8 cellular contexts compared by ENCODE assay signal in the genomic region with DNA sequence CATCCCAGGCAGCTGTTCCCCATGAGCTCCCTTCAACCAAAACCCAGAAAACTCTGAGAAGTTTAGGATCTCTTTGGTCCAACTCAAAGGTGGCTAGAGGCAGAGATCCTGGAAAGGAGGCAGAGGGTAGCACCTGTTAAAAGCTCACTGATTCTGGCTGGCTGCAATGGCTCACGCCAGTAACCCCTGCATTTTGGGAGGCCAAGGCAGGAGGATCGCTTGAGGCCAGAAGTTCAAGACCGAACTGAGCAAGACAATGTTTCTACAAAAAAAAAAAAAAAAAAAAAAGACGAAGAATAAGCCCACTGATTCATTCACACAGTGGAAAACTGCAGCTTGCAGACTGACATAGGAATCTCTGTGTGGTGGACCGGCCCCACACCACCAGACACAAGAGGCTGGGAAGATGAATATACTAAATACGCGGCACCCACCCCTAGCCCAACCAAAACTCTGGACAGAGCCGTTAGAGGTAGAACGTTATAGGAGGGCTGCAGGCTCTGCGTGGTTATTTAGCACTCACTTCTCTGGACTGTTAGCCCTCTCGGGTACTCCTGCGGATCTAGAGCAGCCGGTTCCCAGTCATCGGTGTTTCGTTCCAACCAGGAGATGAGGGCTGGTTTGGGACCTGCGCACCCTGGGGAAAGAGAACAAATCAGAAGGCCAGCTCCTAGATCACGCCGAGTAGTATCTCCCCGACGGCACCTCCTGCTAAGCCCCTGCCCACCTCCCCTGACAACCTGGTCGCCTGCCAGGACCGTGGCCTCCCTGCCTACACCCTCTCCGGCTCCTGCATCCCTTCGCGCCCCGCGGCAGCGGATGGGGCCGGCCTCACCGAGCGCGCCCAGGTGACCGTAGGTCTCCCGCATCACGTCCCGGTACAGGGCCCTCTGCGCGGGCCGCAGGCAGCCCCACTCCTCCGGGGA. TPM values are rescaled to one million over a fixed set of nuclear protein-coding genes. Genes with fewer than 3 reads are reported as not detected.
DNase-seq lines count a peak whose midpoint lies in the region; ATAC-seq and TF ChIP-seq lines count a peak whose summit lies in the region.

No MANE protein-coding gene starts in this region.

- H3K9ac ChIP-seq in smooth muscle cell (ENCODE audit: low read depth), result peak overlapping the region; percentile 84

- H3K27me3 ChIP-seq in brain microvascular endothelial cell (replicated peaks) (no peaks in the 10 kb centered on the region), smooth muscle cell (ENCODE audit: low read depth) (no peaks in the 10 kb centered on the region)

- no peaks in the 10 kb centered on the region for H3F3A ChIP-seq in smooth muscle cell (ENCODE audit: low read depth)

- WGBS in smooth muscle cell (ENCODE audit: low lambda C conversion rate), result 14% methylated on average over 37 of the region's 40 CpGs

- no peaks in the 10 kb centered on the region for H4K20me1 ChIP-seq in smooth muscle cell (ENCODE audit: low read depth)

- DNase-seq in Ammon's horn (ENCODE audit: low spot score), result peak; percentile 45
- DNase-seq in brain microvascular endothelial cell, result peak; percentile 18
- DNase-seq in iPS-NIHi11 (ENCODE audit: low spot score), result peak; percentile 71
- DNase-seq in smooth muscle cell (lab: John Stamatoyannopoulos, UW; ENCODE audit: unreplicated experiment), result no peak
- DNase-seq in amniotic stem cell (lab: John Stamatoyannopoulos, UW), result no peak

- ATAC-seq in GM18909 (IDR thresholded peaks at IDR 0.05; ENCODE audit: poor library complexity, unreplicated experiment), result peak; percentile 24
- ATAC-seq in HG03432 (IDR thresholded peaks at IDR 0.05; ENCODE audit: unreplicated experiment), result peak; percentile 38
- peak; percentile 75 for ATAC-seq in SK-N-SH treated with all-trans-retinoic acid at 6 μM for 48 hours

- peak overlapping the region; percentile 86 for H3K27ac ChIP-seq in brain microvascular endothelial cell
- H3K27ac ChIP-seq in smooth muscle cell (ENCODE audit: low read depth), result peak overlapping the region; percentile 53

- H3K4me1 ChIP-seq in smooth muscle cell (ENCODE audit: low read depth), result no peaks in the 10 kb centered on the region

- H3K79me2 ChIP-seq in smooth muscle cell (ENCODE audit: low read depth), result peaks cover 26% of the 10 kb centered on the region

- peak overlapping the region; percentile 83 for H3K4me3 ChIP-seq in brain microvascular endothelial cell (ENCODE audit: low read depth, low read length)
- H3K4me3 ChIP-seq in smooth muscle cell, result peak overlapping the region; percentile 66

- in situ Hi-C loops in brain microvascular endothelial cell (cut with HindIII; ENCODE audit: low pct_ligation_motif_present, low sequenced_read_pairs), result loop anchor here (25.0 kb wide), 1 partner anchor 172 kb away; a partner anchor contains a TSS

- H3K4me2 ChIP-seq in smooth muscle cell, result peak overlapping the region; percentile 88

- no peaks in the 10 kb centered on the region for H3K9me3 ChIP-seq in smooth muscle cell (replicated peaks; ENCODE audit: low read depth)

- peak overlapping the region; percentile 83 for H2AFZ ChIP-seq in smooth muscle cell (ENCODE audit: low read depth)

- H3K36me3 ChIP-seq in brain microvascular endothelial cell (replicated peaks), result peaks cover 10% of the 10 kb centered on the region
- no peaks in the 10 kb centered on the region for H3K36me3 ChIP-seq in smooth muscle cell (ENCODE audit: low read depth)

- TF ChIP-seq CTCF in brain microvascular endothelial cell (IDR thresholded peaks at IDR 0.05; ENCODE audit: low read depth, low read length, missing control alignments) (no peak), smooth muscle cell (IDR thresholded peaks at IDR 0.05; ENCODE audit: borderline replicate concordance, insufficient read depth, poor library complexity, severe bottlenecking) (no peak)

TF ChIP-seq in SK-N-SH treated with all-trans-retinoic acid at 6 μM for 48 hours, 23 proteins besides CTCF, POLR2A, EP300 and RAD21:
- TF ChIP-seq, protein P1, sequence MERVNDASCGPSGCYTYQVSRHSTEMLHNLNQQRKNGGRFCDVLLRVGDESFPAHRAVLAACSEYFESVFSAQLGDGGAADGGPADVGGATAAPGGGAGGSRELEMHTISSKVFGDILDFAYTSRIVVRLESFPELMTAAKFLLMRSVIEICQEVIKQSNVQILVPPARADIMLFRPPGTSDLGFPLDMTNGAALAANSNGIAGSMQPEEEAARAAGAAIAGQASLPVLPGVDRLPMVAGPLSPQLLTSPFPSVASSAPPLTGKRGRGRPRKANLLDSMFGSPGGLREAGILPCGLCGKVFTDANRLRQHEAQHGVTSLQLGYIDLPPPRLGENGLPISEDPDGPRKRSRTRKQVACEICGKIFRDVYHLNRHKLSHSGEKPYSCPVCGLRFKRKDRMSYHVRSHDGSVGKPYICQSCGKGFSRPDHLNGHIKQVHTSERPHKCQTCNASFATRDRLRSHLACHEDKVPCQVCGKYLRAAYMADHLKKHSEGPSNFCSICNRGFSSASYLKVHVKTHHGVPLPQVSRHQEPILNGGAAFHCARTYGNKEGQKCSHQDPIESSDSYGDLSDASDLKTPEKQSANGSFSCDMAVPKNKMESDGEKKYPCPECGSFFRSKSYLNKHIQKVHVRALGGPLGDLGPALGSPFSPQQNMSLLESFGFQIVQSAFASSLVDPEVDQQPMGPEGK (CRISPR knock-in tag; IDR thresholded peaks at IDR 0.05; ENCODE audit: borderline replicate concordance), result no peak
- TF ChIP-seq, protein P2, sequence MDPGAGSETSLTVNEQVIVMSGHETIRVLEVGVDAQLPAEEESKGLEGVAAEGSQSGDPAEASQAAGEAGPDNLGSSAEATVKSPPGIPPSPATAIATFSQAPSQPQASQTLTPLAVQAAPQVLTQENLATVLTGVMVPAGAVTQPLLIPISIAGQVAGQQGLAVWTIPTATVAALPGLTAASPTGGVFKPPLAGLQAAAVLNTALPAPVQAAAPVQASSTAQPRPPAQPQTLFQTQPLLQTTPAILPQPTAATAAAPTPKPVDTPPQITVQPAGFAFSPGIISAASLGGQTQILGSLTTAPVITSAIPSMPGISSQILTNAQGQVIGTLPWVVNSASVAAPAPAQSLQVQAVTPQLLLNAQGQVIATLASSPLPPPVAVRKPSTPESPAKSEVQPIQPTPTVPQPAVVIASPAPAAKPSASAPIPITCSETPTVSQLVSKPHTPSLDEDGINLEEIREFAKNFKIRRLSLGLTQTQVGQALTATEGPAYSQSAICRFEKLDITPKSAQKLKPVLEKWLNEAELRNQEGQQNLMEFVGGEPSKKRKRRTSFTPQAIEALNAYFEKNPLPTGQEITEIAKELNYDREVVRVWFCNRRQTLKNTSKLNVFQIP (CRISPR knock-in tag; IDR thresholded peaks at IDR 0.05; ENCODE audit: borderline replicate concordance, low read depth), result no peak
TF ChIP-seq in SK-N-SH treated with all-trans-retinoic acid at 6 μM for 48 hours: peak in this region for 0.

RNA-seq across cellular contexts. Expression of a gene that starts 0.9 kb away (rescaled TPM):
- total RNA-seq in smooth muscle cell, result 9.9 and 10.0 TPM in 2 replicates
- 8.2 and 10.6 TPM in 2 replicates for polyA plus RNA-seq in smooth muscle cell

RNA-seq across cellular contexts. Expression of a gene that starts 23.8 kb away (rescaled TPM):
- total RNA-seq in smooth muscle cell, result 8.1 and 12.9 TPM in 2 replicates
- polyA plus RNA-seq in smooth muscle cell, result 3.8 and 6.8 TPM in 2 replicates

RNA-seq across cellular contexts. Expression of a gene that starts 37.8 kb away (rescaled TPM):
- 6.2 and 6.9 TPM in 2 replicates for total RNA-seq in smooth muscle cell
- 16.4 and 16.8 TPM in 2 replicates for polyA plus RNA-seq in smooth muscle cell

RNA-seq across cellular contexts. Expression of a gene that starts 41.5 kb away (rescaled TPM):
- total RNA-seq in smooth muscle cell, result 7.4 and 22.0 TPM in 2 replicates
- polyA plus RNA-seq in smooth muscle cell, result 16.7 and 26.1 TPM in 2 replicates

RNA-seq across cellular contexts. Expression of a gene that starts 49.0 kb away (rescaled TPM):
- total RNA-seq in smooth muscle cell, result 18.3 and 22.3 TPM in 2 replicates
- 21.9 and 25.0 TPM in 2 replicates for polyA plus RNA-seq in smooth muscle cell

Comparison
In these comparisons a context has a peak if more than half of its experiments do, and no peak if none do; other contexts are left out.
1. DNase-seq: peak in Ammon's horn (single experiment), brain microvascular endothelial cell (single experiment) and iPS-NIHi11 (single experiment); none in smooth muscle cell (single experiment) and amniotic stem cell (single experiment).
2. ATAC-seq: peak in every context shown above with its lines; median percentile 75 in SK-N-SH treated with all-trans-retinoic acid at 6 μM for 48 hours; 38 in HG03432; 24 in GM18909.